ENCODE assay signal across 11 cellular contexts in genomic region chr1:92473781-92474495, GRCh38. TPM values are rescaled to one million over a fixed set of nuclear protein-coding genes. Genes with fewer than 3 reads are reported as not detected.
A peak's percentile ranks its signal among the peaks of the same experiment; 100 is the strongest.
DNase-seq lines count a peak whose midpoint lies in the region; ATAC-seq, FAIRE-seq and TF ChIP-seq lines count a peak whose summit lies in the region.
"Had no signal": no experiment of that assay in that cellular context is flagged by ENCODE, and none has a peak within 500 bp of the region (broad histone marks: within the 10 kb centered on the region; RNA-seq: fewer than 3 reads in every experiment).

No MANE protein-coding gene starts in this region.

- H3K9me3 Mint-ChIP-seq in stimulated activated naive CD8-positive, alpha-beta T cell treated with anti-CD3 and anti-CD28 coated beads, Interleukin-15, amount 100 ng/mL, for 72 hours, result no peaks in the 10 kb centered on the region

- no peaks in the 10 kb centered on the region for H3K27me3 Mint-ChIP-seq in stimulated activated naive CD8-positive, alpha-beta T cell treated with anti-CD3 and anti-CD28 coated beads, Interleukin-15, amount 100 ng/mL, for 72 hours

- TF ChIP-seq POLR2A in transverse colon (IDR thresholded peaks at IDR 0.05) (no peak), H54 (IDR thresholded peaks at IDR 0.05; ENCODE audit: low read depth, low read length) (no peak)

- peaks cover 64% of the 10 kb centered on the region for H3K4me1 Mint-ChIP-seq in stimulated activated naive CD8-positive, alpha-beta T cell treated with anti-CD3 and anti-CD28 coated beads, Interleukin-15, amount 100 ng/mL, for 72 hours

- H3K27ac Mint-ChIP-seq in stimulated activated naive CD8-positive, alpha-beta T cell treated with anti-CD3 and anti-CD28 coated beads, Interleukin-15, amount 100 ng/mL, for 72 hours, result peak overlapping the region; percentile 44 to 73

- H3K27ac ChIP-seq in OCI-LY3 (ENCODE audit: low read length), result peak overlapping the region; percentile 62
- H3K27ac ChIP-seq in transverse colon, result no peak overlapping the region
- H3K27ac ChIP-seq: coronary artery, PC-9 had no signal

- intact Hi-C loops in transverse colon (cut with DNase I; ENCODE audit: low total_unique reads), result no loop called here

- peak overlapping the region; percentile 79 for H3K4me2 ChIP-seq in OCI-LY3 (ENCODE audit: low read length)
- H3K4me2 ChIP-seq: PC-9 had no signal

- no peaks in the 10 kb centered on the region for H3K79me2 ChIP-seq in OCI-LY3 (ENCODE audit: low read length)

- no peaks in the 10 kb centered on the region for H4K20me1 ChIP-seq in OCI-LY3 (ENCODE audit: insufficient read depth, low read length)

- no peak overlapping the region; the same call in 1 of the 2 replicates for H2AFZ ChIP-seq in OCI-LY3 (ENCODE audit: low read depth, low read length)
- H2AFZ ChIP-seq: PC-9 had no signal

- H3K36me3 ChIP-seq in OCI-LY3 (replicated peaks; ENCODE audit: low read depth, low read length) (peaks cover 12% of the 10 kb centered on the region), transverse colon (no peaks in the 10 kb centered on the region)

- ATAC-seq in HG02610 (IDR thresholded peaks at IDR 0.05; ENCODE audit: unreplicated experiment), result peak; percentile 68
- ATAC-seq in stimulated activated naive CD8-positive, alpha-beta T cell treated with anti-CD3 and anti-CD28 coated beads, Interleukin-15, amount 100 ng/mL, for 72 hours, result peak; percentile 68

- TF ChIP-seq EP300 in transverse colon (IDR thresholded peaks at IDR 0.05; ENCODE audit: low read depth), result no peak

- peaks cover 39% of the 10 kb centered on the region for H3K4me1 ChIP-seq in OCI-LY3 (ENCODE audit: low read length)
- H3K4me1 ChIP-seq in transverse colon, result no peaks in the 10 kb centered on the region

- H3K27me3 ChIP-seq in OCI-LY3 (ENCODE audit: low read depth, low read length) (no peaks in the 10 kb centered on the region), transverse colon (peaks cover 22% of the 10 kb centered on the region)

- peak overlapping the region; percentile 34 to 62 for H3K4me3 Mint-ChIP-seq in stimulated activated naive CD8-positive, alpha-beta T cell treated with anti-CD3 and anti-CD28 coated beads, Interleukin-15, amount 100 ng/mL, for 72 hours

- H3K9me3 ChIP-seq in OCI-LY3 (ENCODE audit: insufficient read depth, low read length), result no peaks in the 10 kb centered on the region
- no peaks in the 10 kb centered on the region for H3K9me3 ChIP-seq in transverse colon

- in situ Hi-C loops in transverse colon (cut with MboI; ENCODE audit: low pct_ligation_motif_present in 1 of 4, low pct_unique_long_range_greater_than_20kb in 1 of 4, low sequenced_read_pairs in 3 of 4), result no loop called here

- DNase-seq in stimulated activated CD4-positive, alpha-beta T cell treated with anti-CD3 and anti-CD28 coated beads, Interleukin-15, amount 100 ng/mL, for 24 hours, result peak; percentile 57
- no peak for DNase-seq in stimulated activated CD4-positive, alpha-beta T cell treated with anti-CD3 and anti-CD28 coated beads, Interleukin-4, amount 100 ng/mL, for 1 hour
- DNase-seq in stimulated activated naive CD8-positive, alpha-beta T cell treated with anti-CD3 and anti-CD28 coated beads, Interleukin-15, amount 100 ng/mL, for 72 hours, result peak in 1 of 2 donors; percentile 67
- DNase-seq in transverse colon (no peak), H54 (ENCODE audit: insufficient read length, low spot score) (no peak), urothelium cell line (ENCODE audit: low spot score) (no peak)
- DNase-seq: PC-9 had no signal

- 40 to 69% methylated on average over 2 to 5 of the region's 5 CpGs for WGBS in transverse colon (ENCODE audit: low coverage in 1 of 2), 2 donors

- FAIRE-seq in H54 (lab: Jason Lieb, UNC) (no peak), urothelium cell line (lab: Jason Lieb, UNC) (no peak)

- H3K9ac ChIP-seq in OCI-LY3 (ENCODE audit: low read length), result peak overlapping the region; percentile 32; the same call in 1 of the 2 replicates

- no peak for TF ChIP-seq CTCF in OCI-LY3 (IDR thresholded peaks at IDR 0.05; ENCODE audit: low read depth, low read length)
- TF ChIP-seq CTCF in transverse colon (IDR thresholded peaks at IDR 0.05), result no peak

- peak overlapping the region; percentile 54 for H3K4me3 ChIP-seq in OCI-LY3 (ENCODE audit: low read length)
- H3K4me3 ChIP-seq in transverse colon, result no peak overlapping the region
- H3K4me3 ChIP-seq: coronary artery, PC-9 had no signal

RNA-seq across cellular contexts. Expression of gene GFI1, which starts 12.8 kb away (rescaled TPM):
- total RNA-seq in transverse colon, result 10 to 100 TPM in 1 of 4 donors, 1 to 10 TPM in 3; 4.5 to 15.7 (median 9.2) TPM
- total RNA-seq: osteoblast had no signal
